In genomic region chr11:68038718-68039525, GRCh38 we compare ENCODE assay signal across 9 cellular contexts. TPM values are rescaled to one million over a fixed set of nuclear protein-coding genes. Genes with fewer than 3 reads are reported as not detected.
DNase-seq lines count a peak whose midpoint lies in the region; ATAC-seq and TF ChIP-seq lines count a peak whose summit lies in the region.
"Had no signal": no experiment of that assay in that cellular context is flagged by ENCODE, and none has a peak within 500 bp of the region (broad histone marks: within the 10 kb centered on the region; RNA-seq: fewer than 3 reads in every experiment).

TCIRG1 (plus strand) TSS chr11:68039025; CDS start chr11:68041272, 2,247 bp downstream.

- peak within 1 kb of the TSS; percentile 72 for H3K4me3 Mint-ChIP-seq in glutamatergic neuron (ENCODE audit: unreplicated experiment)

- no peaks in the 10 kb centered on the region for H3K79me2 ChIP-seq in DND-41 (ENCODE audit: insufficient read depth, low read length)

- no peak for TF ChIP-seq EP300 in ovary (IDR thresholded peaks at IDR 0.05)

- no peaks in the 10 kb centered on the region for H3K27me3 ChIP-seq in DND-41 (ENCODE audit: insufficient read depth, low read length, poor library complexity)
- H3K27me3 ChIP-seq in ovary = no peaks in the 10 kb centered on the region
- no peaks in the 10 kb centered on the region for H3K27me3 ChIP-seq in upper lobe of right lung

- H3K9me3 ChIP-seq in DND-41 (ENCODE audit: insufficient read depth, low read length, severe bottlenecking) (no peaks in the 10 kb centered on the region), ovary (no peaks in the 10 kb centered on the region), upper lobe of right lung (no peaks in the 10 kb centered on the region)

- intact Hi-C loops in ovary (cut with DNase I) (loop anchor here in 3 of 4 donors (5.0 to 10.0 kb wide), 3 partner anchors 78 to 166 kb away; partner anchors contain the start of gene CHKA (in 1 of the 3)), upper lobe of right lung (cut with DNase I) (no loop called here)

- H3K27ac ChIP-seq in DND-41 (ENCODE audit: low read length) (no peak within 1 kb of the TSS), ovary (peak within 1 kb of the TSS; percentile 70 to 84), upper lobe of right lung (peak within 1 kb of the TSS; percentile 94)

- peaks cover 10 to 21% of the 10 kb centered on the region in 2 donors for H3K36me3 Mint-ChIP-seq in activated naive CD4-positive, alpha-beta T cell treated with anti-CD3 and anti-CD28 coated beads, Interleukin-2, amount 50 U/mL, for 72 hours
- no peaks in the 10 kb centered on the region for H3K36me3 Mint-ChIP-seq in glutamatergic neuron (ENCODE audit: unreplicated experiment)

- peaks cover 2% of the 10 kb centered on the region for H3K4me1 Mint-ChIP-seq in glutamatergic neuron (ENCODE audit: low read depth, unreplicated experiment)
- H3K4me1 Mint-ChIP-seq: brain had no signal

- no peak within 1 kb of the TSS for H3K4me2 ChIP-seq in DND-41 (ENCODE audit: insufficient read depth, low read length)

- H3K27ac Mint-ChIP-seq in activated naive CD4-positive, alpha-beta T cell treated with anti-CD3 and anti-CD28 coated beads, Interleukin-2, amount 50 U/mL, for 72 hours = peak within 1 kb of the TSS; percentile 95 to 97
- H3K27ac Mint-ChIP-seq in glutamatergic neuron (ENCODE audit: unreplicated experiment) = no peak within 1 kb of the TSS

- peak; percentile 23 for DNase-seq in DND-41
- peak; percentile 69 for DNase-seq in SK-N-DZ (ENCODE audit: low spot score)
- peak in 1 of 2 donors; percentile 66 for DNase-seq in activated naive CD4-positive, alpha-beta T cell treated with anti-CD3 and anti-CD28 coated beads, Interleukin-2, amount 50 U/mL, for 72 hours (ENCODE audit: low spot score in 2 of 2)
- DNase-seq in glutamatergic neuron = no peak
- DNase-seq in ovary = peak; percentile 88 to 91 (median 89)
- peak; percentile 95 for DNase-seq in upper lobe of right lung
- no peak for DNase-seq in NCI-H510A treated with DMSO at 0.1 percent for 48 hours (lab: John Stamatoyannopoulos, UW)

- H3K4me3 ChIP-seq in DND-41 (ENCODE audit: low read depth in 1 of 2, low read length in 2 of 2) (no peak within 1 kb of the TSS), ovary (peak within 1 kb of the TSS; percentile 72), upper lobe of right lung (peak within 1 kb of the TSS; percentile 98)

- TF ChIP-seq CTCF in DND-41 (IDR thresholded peaks at IDR 0.05; ENCODE audit: borderline replicate concordance, extremely low read depth, low read length, poor library complexity, severe bottlenecking) = no peak
- TF ChIP-seq CTCF in glutamatergic neuron (IDR thresholded peaks at IDR 0.05; ENCODE audit: partially characterized antibody, unreplicated experiment) = no peak
- TF ChIP-seq CTCF in ovary (IDR thresholded peaks at IDR 0.05) = peak in 1 of 3 donors; percentile 58
- no peak for TF ChIP-seq CTCF in upper lobe of right lung (IDR thresholded peaks at IDR 0.05)

- H4K20me1 ChIP-seq in DND-41 (ENCODE audit: insufficient read depth, low read length) = no peaks in the 10 kb centered on the region; the same call in 1 of the 2 replicates

- no peaks in the 10 kb centered on the region for H3K9me3 Mint-ChIP-seq in activated naive CD4-positive, alpha-beta T cell treated with anti-CD3 and anti-CD28 coated beads, Interleukin-2, amount 50 U/mL, for 72 hours
- no peaks in the 10 kb centered on the region for H3K9me3 Mint-ChIP-seq in glutamatergic neuron (ENCODE audit: unreplicated experiment)
- H3K9me3 Mint-ChIP-seq: brain had no signal

- peaks cover 3% of the 10 kb centered on the region for H3K27me3 Mint-ChIP-seq in glutamatergic neuron (ENCODE audit: unreplicated experiment)

- peak; percentile 90 for TF ChIP-seq POLR2A in ovary (IDR thresholded peaks at IDR 0.05)

- ATAC-seq in DND-41 (ENCODE audit: insufficient read depth, low read depth) (no peak), HG02759 (IDR thresholded peaks at IDR 0.05; ENCODE audit: unreplicated experiment) (peak; percentile 53), upper lobe of right lung (peak; percentile 86)
- ATAC-seq in activated naive CD4-positive, alpha-beta T cell treated with anti-CD3 and anti-CD28 coated beads, Interleukin-2, amount 50 U/mL, for 72 hours = peak; percentile 63 to 79

- H2AFZ ChIP-seq in DND-41 (ENCODE audit: low read depth, low read length) = peak within 1 kb of the TSS; percentile 16; the same call in 1 of the 2 replicates

- H3K4me1 ChIP-seq in DND-41 (ENCODE audit: insufficient read depth, low read length) (peaks cover 11% of the 10 kb centered on the region), ovary (ENCODE audit: insufficient read depth) (peaks cover 14% of the 10 kb centered on the region), upper lobe of right lung (peaks cover 47% of the 10 kb centered on the region)

- WGBS in ovary, 3 donors = 3 to 6% (median 4%) methylated on average over 26 to 51 of the region's 51 CpGs

- H3K9ac ChIP-seq in DND-41 (ENCODE audit: low read depth, low read length) = no peak within 1 kb of the TSS

- H3K36me3 ChIP-seq in DND-41 (ENCODE audit: insufficient read depth, low read length) = peaks cover 10% of the 10 kb centered on the region
- no peaks in the 10 kb centered on the region for H3K36me3 ChIP-seq in ovary
- H3K36me3 ChIP-seq in upper lobe of right lung = peaks cover 22% of the 10 kb centered on the region

RNA-seq across cellular contexts. Expression of gene TCIRG1, which starts in this region (rescaled TPM):
- polyA plus RNA-seq in SK-N-DZ (2014; cell fraction: cytosol; rRNA removed) = 25.9 and 34.5 TPM in 2 replicates
- polyA plus RNA-seq in SK-N-DZ (2014; cell fraction: nucleus; rRNA removed) = 992 and 1,068 TPM in 2 replicates
- total RNA-seq in activated naive CD4-positive, alpha-beta T cell treated with anti-CD3 and anti-CD28 coated beads, Interleukin-2, amount 50 U/mL, for 72 hours = 100 to 1,000 TPM; 226 to 295 TPM
- total RNA-seq in glutamatergic neuron (ENCODE audit: unreplicated experiment) (47.2 TPM), ovary (100 to 1,000 TPM in 2 of 7 donors, 10 to 100 TPM in 5; 55.8 to 109 (median 78.6) TPM), upper lobe of right lung (216 TPM)
- polyA plus RNA-seq in ovary = 10 to 100 TPM in 1 of 2 donors, 1 to 10 TPM in 1; 2.2 to 77.4 TPM

Comparison
In these comparisons a context has a peak if more than half of its experiments do, and no peak if none do; other contexts are left out.
1. DNase-seq: peak in DND-41 (single experiment), SK-N-DZ (single experiment), ovary (5 of 5) and upper lobe of right lung (single experiment); none in glutamatergic neuron (single experiment) and NCI-H510A treated with DMSO at 0.1 percent for 48 hours (single experiment).
2. H3K4me3 ChIP-seq: peak in ovary (single experiment) and upper lobe of right lung (single experiment); none in DND-41 (0 of 2).